9 cellular contexts compared by ENCODE assay signal in genomic region chr4:168634276-168634802, GRCh38.
DNase-seq lines count a peak whose midpoint lies in the region; ATAC-seq and TF ChIP-seq lines count a peak whose summit lies in the region.
"Had no signal": no experiment of that assay in that cellular context is flagged by ENCODE, and none has a peak within 500 bp of the region (broad histone marks: within the 10 kb centered on the region; RNA-seq: fewer than 3 reads in every experiment).

No MANE protein-coding gene starts in this region.

- H3K4me3 ChIP-seq in stomach: no peak overlapping the region

- intact Hi-C loops in stomach (cut with DNase I; ENCODE audit: low total_unique reads): no loop called here

- no peak for TF ChIP-seq CTCF in stomach (IDR thresholded peaks at IDR 0.05)

- DNase-seq in HS-27A (ENCODE audit: low read depth) (peak; percentile 90), T1000 (lab: John Stamatoyannopoulos, UW) (peak; percentile 77), hepatic stellate cell (ENCODE audit: low spot score) (peak; percentile 72), stomach (no peak), NCI-H345 (lab: John Stamatoyannopoulos, UW) (no peak)
- no peak for DNase-seq in activated effector memory CD4-positive, alpha-beta T cell treated with anti-CD3 and anti-CD28 coated beads, Interleukin-2, amount 50 U/mL, for 16 hours
- DNase-seq: naive B cell, NCI-H82 had no signal

- WGBS in stomach, 5 donors: 37 to 47% (median 44%) methylated on average over 11 of the region's 11 CpGs

- H3K36me3 ChIP-seq in stomach: no peaks in the 10 kb centered on the region

- TF ChIP-seq EP300 in stomach (IDR thresholded peaks at IDR 0.05): no peak

- ATAC-seq in GM21390 (IDR thresholded peaks at IDR 0.05; ENCODE audit: unreplicated experiment): no peak

- H3K27me3 ChIP-seq in stomach: peaks cover 0 to 20% (median 0%) of the 10 kb centered on the region in 3 donors

- no peak for TF ChIP-seq POLR2A in stomach (IDR thresholded peaks at IDR 0.05)

- peaks cover 12 to 50% (median 34%) of the 10 kb centered on the region in 4 donors for H3K4me1 ChIP-seq in stomach

- no peaks in the 10 kb centered on the region for H3K9me3 ChIP-seq in stomach

- H3K27ac ChIP-seq in stomach: peak overlapping the region in 3 of 5 donors; percentile 4 to 85 (median 18)

Comparison
In these comparisons a context has a peak if more than half of its experiments do, and no peak if none do; other contexts are left out.
1. DNase-seq: peak in HS-27A (single experiment), T1000 (single experiment) and hepatic stellate cell (single experiment); none in stomach (single experiment), NCI-H345 (single experiment) and activated effector memory CD4-positive, alpha-beta T cell treated with anti-CD3 and anti-CD28 coated beads, Interleukin-2, amount 50 U/mL, for 16 hours (single experiment).